8 cellular contexts compared by ENCODE assay signal in genomic region chr6:3913077-3913957, GRCh38.
DNase-seq lines count a peak whose midpoint lies in the region; ATAC-seq and TF ChIP-seq lines count a peak whose summit lies in the region.

No MANE protein-coding gene starts in this region.

- intact Hi-C loops in naive thymus-derived CD4-positive, alpha-beta T cell (cut with micrococcal nuclease) = no loop called here

- 89 to 90% methylated on average over 3 to 6 of the region's 6 CpGs for WGBS in endodermal cell (ENCODE audit: insufficient coverage in 1 of 2, insufficient read length in 1 of 2), 2 experiments

- TF ChIP-seq CTCF in AG09319 (IDR thresholded peaks at IDR 0.05; ENCODE audit: low read depth, low read length) (no peak), endodermal cell (conservative IDR thresholded peaks at IDR 0.05) (no peak)

- no peak overlapping the region for H3K4me3 Mint-ChIP-seq in endodermal cell
- peak overlapping the region in 1 of 10 donors; percentile 10 for H3K4me3 Mint-ChIP-seq in naive thymus-derived CD4-positive, alpha-beta T cell

- H3K9me3 ChIP-seq in endodermal cell (ENCODE audit: control insufficient read depth, low read length) (peaks cover 35% of the 10 kb centered on the region), muscle layer of duodenum (ENCODE audit: control insufficient read depth in 1 of 2, low read length in 2 of 2) (no peaks in the 10 kb centered on the region)
- no peaks in the 10 kb centered on the region for H3K9me3 ChIP-seq in naive thymus-derived CD4-positive, alpha-beta T cell (ENCODE audit: control insufficient read depth in 2 of 3, low read length in 3 of 3)

- H3K27ac Mint-ChIP-seq in endodermal cell = no peak overlapping the region
- no peak overlapping the region for H3K27ac Mint-ChIP-seq in naive thymus-derived CD4-positive, alpha-beta T cell

- H3K4me1 Mint-ChIP-seq in endodermal cell = peaks cover 10% of the 10 kb centered on the region
- H3K4me1 Mint-ChIP-seq in naive thymus-derived CD4-positive, alpha-beta T cell = peaks cover 22 to 48% (median 34%) of the 10 kb centered on the region in 7 donors

- no peaks in the 10 kb centered on the region for H3K36me3 Mint-ChIP-seq in endodermal cell (ENCODE audit: low read depth)
- H3K36me3 Mint-ChIP-seq in naive thymus-derived CD4-positive, alpha-beta T cell = peaks cover 0 to 6% (median 0%) of the 10 kb centered on the region in 5 donors

- H3K9me3 Mint-ChIP-seq in endodermal cell = peaks cover 32% of the 10 kb centered on the region
- H3K9me3 Mint-ChIP-seq in naive thymus-derived CD4-positive, alpha-beta T cell = peaks cover 0 to 6% (median 0%) of the 10 kb centered on the region in 11 donors

- H3K4me1 ChIP-seq in endodermal cell (ENCODE audit: control insufficient read depth, insufficient read depth, low read length) = peaks cover 6% of the 10 kb centered on the region
- peaks cover 9 to 25% of the 10 kb centered on the region in 2 donors for H3K4me1 ChIP-seq in muscle layer of duodenum (ENCODE audit: control insufficient read depth in 1 of 2, insufficient read depth in 2 of 2, low read length in 2 of 2)
- H3K4me1 ChIP-seq in naive thymus-derived CD4-positive, alpha-beta T cell (ENCODE audit: control insufficient read depth in 2 of 2, insufficient read depth in 2 of 2, low read length in 2 of 2) = peaks cover 17 to 26% of the 10 kb centered on the region in 2 donors

- CTCF ChIA-PET in naive thymus-derived CD4-positive, alpha-beta T cell (lab: Charles Lee) = interaction anchor here (0.7 to 1.7 kb wide), 4 partner anchors 19 to 182 kb away, joined by 3 to 4 read pairs (median 3); partner anchors contain the start of gene FAM50B

- ATAC-seq in naive thymus-derived CD4-positive, alpha-beta T cell = no peak

- DNase-seq in AG09319 (ENCODE audit: extremely low read depth, low read depth) (peak; percentile 89), NCI-H2196 treated with DMSO at 0.1 percent for 48 hours (lab: John Stamatoyannopoulos, UW; ENCODE audit: unreplicated experiment) (peak; percentile 53), endodermal cell (peak; percentile 7), NCI-H1436 (lab: John Stamatoyannopoulos, UW) (no peak), DMS114 treated with DMSO at 0.1 percent for 48 hours (lab: John Stamatoyannopoulos, UW; ENCODE audit: unreplicated experiment) (no peak)
- DNase-seq in naive thymus-derived CD4-positive, alpha-beta T cell = no peak
- DNase-seq in NK-92 treated with Interleukin-12 subunit alpha and Interleukin-12 subunit beta, amount 100 ng/mL, for 24 hours (lab: John Stamatoyannopoulos, UW) = no peak

- H3K4me3 ChIP-seq in endodermal cell (ENCODE audit: low read length) (no peak overlapping the region), muscle layer of duodenum (ENCODE audit: low read depth in 1 of 2, low read length in 2 of 2) (no peak overlapping the region)
- H3K4me3 ChIP-seq in naive thymus-derived CD4-positive, alpha-beta T cell (ENCODE audit: low read length) = no peak overlapping the region

- H3K27ac ChIP-seq in endodermal cell (ENCODE audit: low read depth, low read length) (no peak overlapping the region), muscle layer of duodenum (ENCODE audit: low read length) (peak overlapping the region; percentile 90)
- no peak overlapping the region for H3K27ac ChIP-seq in naive thymus-derived CD4-positive, alpha-beta T cell (ENCODE audit: low read depth, low read length)

- no peak overlapping the region for H3K9ac ChIP-seq in endodermal cell (ENCODE audit: extremely low read depth, low read length, poor library complexity, severe bottlenecking)

- H3K27me3 Mint-ChIP-seq in endodermal cell (ENCODE audit: insufficient read depth) = peaks cover 6% of the 10 kb centered on the region
- peaks cover 29 to 81% (median 37%) of the 10 kb centered on the region in 5 donors for H3K27me3 Mint-ChIP-seq in naive thymus-derived CD4-positive, alpha-beta T cell

- H3K36me3 ChIP-seq in endodermal cell (ENCODE audit: control insufficient read depth, insufficient read depth, low read length) = no peaks in the 10 kb centered on the region
- peaks cover 0 to 11% of the 10 kb centered on the region in 2 donors for H3K36me3 ChIP-seq in muscle layer of duodenum (ENCODE audit: control insufficient read depth in 1 of 2, insufficient read depth in 2 of 2, low read length in 2 of 2)
- H3K36me3 ChIP-seq in naive thymus-derived CD4-positive, alpha-beta T cell (ENCODE audit: control insufficient read depth in 2 of 3, insufficient read depth in 3 of 3, low read length in 3 of 3) = no peaks in the 10 kb centered on the region

- H3K27me3 ChIP-seq in endodermal cell (ENCODE audit: control insufficient read depth, insufficient read depth, low read length, poor library complexity, severe bottlenecking) = no peaks in the 10 kb centered on the region
- no peaks in the 10 kb centered on the region for H3K27me3 ChIP-seq in muscle layer of duodenum (ENCODE audit: low read depth, low read length)
- H3K27me3 ChIP-seq in naive thymus-derived CD4-positive, alpha-beta T cell (ENCODE audit: control insufficient read depth in 2 of 2, insufficient read depth in 2 of 2, low read length in 2 of 2) = no peaks in the 10 kb centered on the region

- POLR2A ChIA-PET in naive thymus-derived CD4-positive, alpha-beta T cell (lab: Charles Lee) = interaction anchor here (0.8 kb wide), 1 partner anchor 61 kb away, joined by 3 read pairs; no protein-coding TSS in a partner anchor

Comparison
In these comparisons a context has a peak if more than half of its experiments do, and no peak if none do; other contexts are left out.
1. DNase-seq: peak in AG09319 (single experiment), NCI-H2196 treated with DMSO at 0.1 percent for 48 hours (single experiment) and endodermal cell (single experiment); none in NCI-H1436 (single experiment), naive thymus-derived CD4-positive, alpha-beta T cell (0 of 9), NK-92 treated with Interleukin-12 subunit alpha and Interleukin-12 subunit beta, amount 100 ng/mL, for 24 hours (single experiment) and DMS114 treated with DMSO at 0.1 percent for 48 hours (single experiment).